Comparison of ENCODE assay signal across 33 cellular contexts in the genomic region with DNA sequence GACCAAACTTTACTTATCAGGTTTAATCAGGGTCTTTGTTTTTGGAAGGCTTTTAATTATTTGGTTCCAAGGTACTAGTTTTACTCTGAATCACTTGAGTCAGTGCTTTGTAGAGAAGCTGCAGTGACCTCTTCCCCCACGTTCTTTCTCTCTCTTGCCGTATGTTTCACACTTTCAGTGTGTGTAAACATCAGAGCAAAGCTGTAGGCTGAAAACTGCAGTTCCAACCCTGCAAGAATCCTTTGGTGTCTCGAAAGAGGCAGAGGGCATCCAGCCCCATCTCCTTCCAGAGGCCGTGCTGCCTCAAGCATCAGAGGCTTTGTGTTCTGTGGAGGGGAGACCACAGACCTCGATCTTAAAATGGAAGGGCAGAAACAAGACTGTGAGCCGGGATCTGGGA. TPM values are rescaled to one million over a fixed set of nuclear protein-coding genes. Genes with fewer than 3 reads are reported as not detected.
"Had no signal": no experiment of that assay in that cellular context is flagged by ENCODE, and none has a peak within 500 bp of the region (broad histone marks: within the 10 kb centered on the region; RNA-seq: fewer than 3 reads in every experiment).

No MANE protein-coding gene starts in this region.

- H3K36me3 Mint-ChIP-seq: activated naive CD8-positive, alpha-beta T cell had no signal

- ATAC-seq: activated CD8-positive, alpha-beta T cell treated with anti-CD3 and anti-CD28 coated beads for 36 hours; activated naive CD8-positive, alpha-beta T cell treated with anti-CD3 and anti-CD28 coated beads, Interleukin-2, amount 50 U/mL, for 24 hours; activated T-cell treated with anti-CD3 and anti-CD28 coated beads, Interleukin-2, amount 50 U/mL, for 4 hours; activated T-helper 17 cell treated with anti-CD3 and anti-CD28 coated beads, Interleukin-2, amount 50 U/mL, for 72 hours; body of pancreas; effector memory CD8-positive, alpha-beta T cell; foreskin keratinocyte; gastrocnemius medialis; heart left ventricle had no signal

- H3K4me1 ChIP-seq: adrenal gland, body of pancreas, esophagus muscularis mucosa, foreskin keratinocyte had no signal

- H3K36me3 ChIP-seq: adrenal gland had no signal

- H3K27me3 ChIP-seq: adrenal gland, body of pancreas, esophagus muscularis mucosa, foreskin keratinocyte, gastrocnemius medialis had no signal

- H3K4me1 Mint-ChIP-seq: activated naive CD8-positive, alpha-beta T cell treated with anti-CD3 and anti-CD28 coated beads, Interleukin-2, amount 50 U/mL, for 24 hours; activated T-helper 17 cell treated with anti-CD3 and anti-CD28 coated beads, Interleukin-2, amount 50 U/mL, for 72 hours had no signal

- H3K27ac ChIP-seq: adrenal gland, body of pancreas, esophagus muscularis mucosa, foreskin keratinocyte had no signal

- H3K4me3 Mint-ChIP-seq: activated CD8-positive, alpha-beta T cell treated with anti-CD3 and anti-CD28 coated beads for 36 hours; activated naive CD8-positive, alpha-beta T cell; activated naive CD8-positive, alpha-beta T cell treated with anti-CD3 and anti-CD28 coated beads, Interleukin-2, amount 50 U/mL, for 24 hours; activated T-cell treated with anti-CD3 and anti-CD28 coated beads, Interleukin-2, amount 50 U/mL, for 4 hours; activated T-helper 17 cell treated with anti-CD3 and anti-CD28 coated beads, Interleukin-2, amount 50 U/mL, for 72 hours; effector memory CD8-positive, alpha-beta T cell had no signal

- DNase-seq: activated CD4-positive, alpha-beta T cell treated with anti-CD3 and anti-CD28 coated beads for 4 hours; activated CD4-positive, alpha-beta T cell treated with anti-CD3 and anti-CD28 coated beads, Interleukin-2, amount 50 U/mL, for 1 hour; activated CD4-positive, alpha-beta T cell treated with anti-CD3 and anti-CD28 coated beads, Interleukin-2, amount 50 U/mL, for 48 hours; activated CD4-positive, CD25-positive, alpha-beta regulatory T cell; activated CD4-positive, CD25-positive, alpha-beta regulatory T cell treated with anti-CD3 and anti-CD28 coated beads, Interleukin-2, amount 50 U/mL, for 72 hours; activated CD8-positive, alpha-beta memory T cell treated with anti-CD3 and anti-CD28 coated beads for 24 hours; activated CD8-positive, alpha-beta T cell treated with anti-CD3 and anti-CD28 coated beads for 36 hours; activated effector memory CD4-positive, alpha-beta T cell treated with Interleukin-2 at 50 U/mL for 16 hours; activated gamma-delta T cell treated with Interleukin-2 at 50 U/mL for 16 hours; activated naive CD4-positive, alpha-beta T cell treated with anti-CD3 and anti-CD28 coated beads, Interleukin-2, amount 50 U/mL, for 16 hours; activated naive CD4-positive, alpha-beta T cell treated with Interleukin-2 at 50 U/mL for 16 hours; activated naive CD8-positive, alpha-beta T cell treated with anti-CD3 and anti-CD28 coated beads, Interleukin-2, amount 50 U/mL, for 24 hours; activated T-cell treated with anti-CD3 and anti-CD28 coated beads, Interleukin-2, amount 50 U/mL, for 4 hours; adrenal gland; amygdala; aorta; body of pancreas; caudate nucleus; cortex of kidney; dermis blood vessel endothelial cell; effector CD4-positive, alpha-beta T cell; effector memory CD8-positive, alpha-beta T cell; erythroblast; foreskin keratinocyte; gastrocnemius medialis; glutamatergic neuron; heart left ventricle; T-helper 2 cell had no signal

- H3K27ac Mint-ChIP-seq: activated CD8-positive, alpha-beta T cell treated with anti-CD3 and anti-CD28 coated beads for 36 hours; activated naive CD8-positive, alpha-beta T cell; activated naive CD8-positive, alpha-beta T cell treated with anti-CD3 and anti-CD28 coated beads, Interleukin-2, amount 50 U/mL, for 24 hours; activated T-helper 17 cell treated with anti-CD3 and anti-CD28 coated beads, Interleukin-2, amount 50 U/mL, for 72 hours; effector memory CD8-positive, alpha-beta T cell had no signal

- H3K9me3 ChIP-seq: adrenal gland, body of pancreas, esophagus muscularis mucosa, gastrocnemius medialis, heart left ventricle had no signal

- H3K9me3 Mint-ChIP-seq: activated CD8-positive, alpha-beta T cell treated with anti-CD3 and anti-CD28 coated beads for 36 hours; activated naive CD8-positive, alpha-beta T cell treated with anti-CD3 and anti-CD28 coated beads, Interleukin-2, amount 50 U/mL, for 24 hours; activated T-cell treated with anti-CD3 and anti-CD28 coated beads, Interleukin-2, amount 50 U/mL, for 4 hours; activated T-helper 17 cell treated with anti-CD3 and anti-CD28 coated beads, Interleukin-2, amount 50 U/mL, for 72 hours; effector memory CD8-positive, alpha-beta T cell had no signal

- H3K4me3 ChIP-seq: adrenal gland, body of pancreas, esophagus muscularis mucosa, gastrocnemius medialis, heart left ventricle had no signal

RNA-seq across cellular contexts. Expression of gene CFAP61, which starts 42.1 kb away (rescaled TPM):
- total RNA-seq: activated CD8-positive, alpha-beta T cell treated with anti-CD3 and anti-CD28 coated beads for 36 hours; activated T-helper 17 cell treated with anti-CD3 and anti-CD28 coated beads, Interleukin-2, amount 50 U/mL, for 72 hours; chondrocyte; dermis blood vessel endothelial cell; esophagus muscularis mucosa; foreskin keratinocyte; T-helper 1 cell treated with Interleukin-12 subunit alpha and Interleukin-12 subunit beta and Interleukin-4 antibody, amounts not matched to agents 30 ng/mL and 1 ng/mL, for 36 hours had no signal
- polyA plus RNA-seq: foreskin keratinocyte had no signal
